8 cellular contexts compared by ENCODE assay signal in genomic region chr22:50252081-50253045, GRCh38. TPM values are rescaled to one million over a fixed set of nuclear protein-coding genes. Genes with fewer than 3 reads are reported as not detected.
DNase-seq lines count a peak whose midpoint lies in the region; ATAC-seq and TF ChIP-seq lines count a peak whose summit lies in the region.

No MANE protein-coding gene starts in this region.

- H2AK5ac ChIP-seq in neuronal stem cell (ENCODE audit: low read depth, low read length) = no peak overlapping the region

- H3K14ac ChIP-seq in neuronal stem cell (ENCODE audit: low read length) = peak overlapping the region; percentile 25

- H3K4me1 Mint-ChIP-seq in activated T-cell treated with anti-CD3 and anti-CD28 coated beads, Interleukin-2, amount 50 U/mL, for 72 hours (ENCODE audit: low read depth) = peaks cover 13% of the 10 kb centered on the region

- peak; percentile 64 to 67 for ATAC-seq in activated T-cell treated with anti-CD3 and anti-CD28 coated beads, Interleukin-2, amount 50 U/mL, for 72 hours (replicated peaks in 1 of 2)
- ATAC-seq in upper lobe of left lung (ENCODE audit: low FRiP score in 2 of 2) = peak; percentile 76 to 81
- no peak for ATAC-seq in HG03175 (IDR thresholded peaks at IDR 0.05; ENCODE audit: unreplicated experiment)

- TF ChIP-seq EP300 in upper lobe of left lung (IDR thresholded peaks at IDR 0.05) = no peak

- H3K9me2 ChIP-seq in OCI-LY7 (ENCODE audit: insufficient read depth, low read length) = no peaks in the 10 kb centered on the region

- intact Hi-C loops in OCI-LY7 (cut with micrococcal nuclease; ENCODE audit: unreplicated experiment) = loop anchor here (5.0 kb wide), 3 partner anchors 90 to 370 kb away; partner anchors contain the start of genes CHKB and PPP6R2

- peaks cover 0 to under 1% of the 10 kb centered on the region in 2 donors for H3K36me3 Mint-ChIP-seq in activated T-cell treated with anti-CD3 and anti-CD28 coated beads, Interleukin-2, amount 50 U/mL, for 72 hours (ENCODE audit: insufficient read depth in 2 of 2)

- CTCF ChIA-PET in OCI-LY7 (lab: Charles Lee; ENCODE audit: unreplicated experiment) = interaction anchor here (0.7 to 1.0 kb wide), 4 partner anchors 28 to 273 kb away, joined by 3 to 6 read pairs (median 4); partner anchors contain the start of gene SCO2

- peaks cover 31% of the 10 kb centered on the region for H3K36me3 ChIP-seq in OCI-LY7 (ENCODE audit: insufficient read depth, low read length)
- peaks cover 32% of the 10 kb centered on the region for H3K36me3 ChIP-seq in fibroblast of lung (ENCODE audit: control insufficient read depth, insufficient read depth, low read length)
- peaks cover 21 to 55% of the 10 kb centered on the region in 2 donors for H3K36me3 ChIP-seq in neuronal stem cell (replicated peaks in 1 of 2; ENCODE audit: control insufficient read depth in 2 of 2, insufficient read depth in 2 of 2, low read length in 2 of 2)
- H3K36me3 ChIP-seq in upper lobe of left lung = peaks cover 0 to 14% (median 11%) of the 10 kb centered on the region in 4 donors

- peak overlapping the region; percentile 29 for H4K8ac ChIP-seq in neuronal stem cell (ENCODE audit: low read depth, low read length)

- H3K4me2 ChIP-seq in OCI-LY7 (ENCODE audit: low read length) (0 out of 2 replicates have a peak overlapping the region, but pooled peaks have one; percentile 94), fibroblast of lung (ENCODE audit: extremely low read depth, insufficient read depth, low read length) (no peak overlapping the region), neuronal stem cell (ENCODE audit: insufficient read depth, low read length, poor library complexity, severe bottlenecking) (peak overlapping the region; percentile 98)

- DNase-seq in SKM-1 treated with dmso at 0.1 percent for 144 hours (lab: John Stamatoyannopoulos, UW; ENCODE audit: unreplicated experiment) = peak; percentile 56
- no peak for DNase-seq in SKM-1 (lab: John Stamatoyannopoulos, UW; ENCODE audit: unreplicated experiment)
- peak; percentile 68 for DNase-seq in OCI-LY7 (ENCODE audit: low spot score)
- peak; percentile 80 to 81 for DNase-seq in activated T-cell treated with anti-CD3 and anti-CD28 coated beads, Interleukin-2, amount 50 U/mL, for 72 hours
- peak; percentile 47 to 64 for DNase-seq in fibroblast of lung (ENCODE audit: low read depth in 2 of 2)
- peak; percentile 62 for DNase-seq in neuronal stem cell (ENCODE audit: low spot score)
- DNase-seq in upper lobe of left lung = peak; percentile 85 to 88

- peak overlapping the region; percentile 92 for H3K18ac ChIP-seq in neuronal stem cell (ENCODE audit: low read length)

- no peak overlapping the region for H2BK120ac ChIP-seq in neuronal stem cell (ENCODE audit: low read depth, low read length)

- no peaks in the 10 kb centered on the region for H3K9me3 Mint-ChIP-seq in activated T-cell treated with anti-CD3 and anti-CD28 coated beads, Interleukin-2, amount 50 U/mL, for 72 hours

- H3K27me3 ChIP-seq in fibroblast of lung (ENCODE audit: control insufficient read depth, insufficient read depth, low read length) = no peaks in the 10 kb centered on the region
- H3K27me3 ChIP-seq in neuronal stem cell (ENCODE audit: control insufficient read depth in 3 of 3, insufficient read depth in 3 of 3, low read depth in 1 of 3, low read length in 3 of 3) = no peaks in the 10 kb centered on the region
- no peaks in the 10 kb centered on the region for H3K27me3 ChIP-seq in upper lobe of left lung

- H3K27ac Mint-ChIP-seq in activated T-cell treated with anti-CD3 and anti-CD28 coated beads, Interleukin-2, amount 50 U/mL, for 72 hours = no peak overlapping the region

- H2BK5ac ChIP-seq in neuronal stem cell (ENCODE audit: low read length) = no peak overlapping the region

- no peak overlapping the region for H3K4me3 ChIP-seq in OCI-LY7 (ENCODE audit: low read depth, low read length, poor library complexity, severe bottlenecking)
- no peak overlapping the region for H3K4me3 ChIP-seq in fibroblast of lung (replicated peaks in 1 of 4; ENCODE audit: control extremely low read depth in 1 of 4, insufficient read depth in 1 of 4, low read depth in 3 of 4, low read length in 4 of 4)
- H3K4me3 ChIP-seq in neuronal stem cell (ENCODE audit: low read length in 2 of 2) = peak overlapping the region in 1 of 2 donors; percentile 35
- H3K4me3 ChIP-seq in upper lobe of left lung = peak overlapping the region in 3 of 4 donors; percentile 60 to 89 (median 82)

- peak overlapping the region; percentile 50 to 85 for H3K4me3 Mint-ChIP-seq in activated T-cell treated with anti-CD3 and anti-CD28 coated beads, Interleukin-2, amount 50 U/mL, for 72 hours

- H3K4me1 ChIP-seq in OCI-LY7 (ENCODE audit: insufficient read depth, low read length, poor library complexity, severe bottlenecking) = peaks cover 37% of the 10 kb centered on the region
- peaks cover 7% of the 10 kb centered on the region for H3K4me1 ChIP-seq in fibroblast of lung (ENCODE audit: control insufficient read depth, extremely low read depth, insufficient read depth, low read length)
- peaks cover 13 to 17% of the 10 kb centered on the region in 2 donors for H3K4me1 ChIP-seq in neuronal stem cell (ENCODE audit: control insufficient read depth in 2 of 2, insufficient read depth in 1 of 2, low read depth in 1 of 2, low read length in 2 of 2)
- H3K4me1 ChIP-seq in upper lobe of left lung = peaks cover 22 to 50% (median 27%) of the 10 kb centered on the region in 4 donors

- peaks cover 26% of the 10 kb centered on the region for H3K79me1 ChIP-seq in neuronal stem cell (ENCODE audit: low read depth, low read length)

- H4K91ac ChIP-seq in neuronal stem cell (ENCODE audit: low read depth, low read length, poor library complexity) = no peak overlapping the region

- no peak for TF ChIP-seq POLR2A in upper lobe of left lung (IDR thresholded peaks at IDR 0.05)

- H2BK12ac ChIP-seq in neuronal stem cell (ENCODE audit: low read length) = peak overlapping the region; percentile 69

- H3K79me2 ChIP-seq in OCI-LY7 (ENCODE audit: insufficient read depth, low read depth, low read length) = no peaks in the 10 kb centered on the region
- peaks cover 11% of the 10 kb centered on the region for H3K79me2 ChIP-seq in fibroblast of lung (ENCODE audit: control insufficient read depth, insufficient read depth, low read length)

- no peaks in the 10 kb centered on the region for H3K9me3 ChIP-seq in OCI-LY7 (ENCODE audit: low read length)
- no peaks in the 10 kb centered on the region for H3K9me3 ChIP-seq in fibroblast of lung (ENCODE audit: control insufficient read depth, insufficient read depth, low read depth, low read length)
- H3K9me3 ChIP-seq in neuronal stem cell (replicated peaks in 1 of 2; ENCODE audit: control insufficient read depth in 2 of 2, insufficient read depth in 1 of 2, low read depth in 1 of 2, low read length in 2 of 2) = no peaks in the 10 kb centered on the region
- H3K9me3 ChIP-seq in upper lobe of left lung = no peaks in the 10 kb centered on the region

- H2AFZ ChIP-seq in OCI-LY7 (ENCODE audit: low read length) (no peak overlapping the region), fibroblast of lung (ENCODE audit: low read length) (no peak overlapping the region), neuronal stem cell (ENCODE audit: low read length) (no peak overlapping the region)

- no peak overlapping the region for H3K23ac ChIP-seq in neuronal stem cell (ENCODE audit: low read depth, low read length, poor library complexity)

- H2BK15ac ChIP-seq in neuronal stem cell (ENCODE audit: low read length) = no peak overlapping the region

- TF ChIP-seq CTCF in OCI-LY7 (conservative IDR thresholded peaks at IDR 0.05; ENCODE audit: low read length) = peak; percentile 79
- peak; percentile 59 to 70 for TF ChIP-seq CTCF in fibroblast of lung (conservative IDR thresholded peaks at IDR 0.05 in 1 of 2, IDR thresholded peaks at IDR 0.05 in 1 of 2; ENCODE audit: low read depth in 1 of 2, low read length in 2 of 2)
- peak; percentile 74 to 82 (median 78) for TF ChIP-seq CTCF in upper lobe of left lung (IDR thresholded peaks at IDR 0.05)

- no TSS peak for BruUV-seq in OCI-LY7 (replicated peaks; lab: Mats Ljungman, UMichigan)

- whole genome bisulfite sequencing in neuronal stem cell (ENCODE audit: extremely low coverage in 2 of 2, insufficient read length in 2 of 2, insufficient replicate concordance in 1 of 2), 2 donors = no CpG with 5 or more reads among the region's 26 CpGs
- 47 to 67% methylated on average over 12 to 26 of the region's 26 CpGs for WGBS in upper lobe of left lung, 2 donors

- H3K9ac ChIP-seq in fibroblast of lung (ENCODE audit: insufficient read depth, low read length) (no peak overlapping the region), neuronal stem cell (ENCODE audit: low read depth, low read length, poor library complexity) (no peak overlapping the region)

- POLR2A ChIA-PET in OCI-LY7 (lab: Charles Lee) = interaction anchor here (1.2 kb wide), 1 partner anchor 65 kb away, joined by 3 read pairs; no protein-coding TSS in a partner anchor

- H4K20me1 ChIP-seq in OCI-LY7 (ENCODE audit: insufficient read depth, low read length) = no peaks in the 10 kb centered on the region
- H4K20me1 ChIP-seq in fibroblast of lung (ENCODE audit: control insufficient read depth, extremely low read depth, insufficient read depth, low read length) = no peaks in the 10 kb centered on the region

- no peaks in the 10 kb centered on the region for H3K27me3 Mint-ChIP-seq in activated T-cell treated with anti-CD3 and anti-CD28 coated beads, Interleukin-2, amount 50 U/mL, for 72 hours (ENCODE audit: low read depth)

- no peak overlapping the region for H3K4ac ChIP-seq in neuronal stem cell (ENCODE audit: low read length)

- H3K27ac ChIP-seq in OCI-LY7 (ENCODE audit: low read depth, low read length, poor library complexity, severe bottlenecking) = peak overlapping the region; percentile 62
- H3K27ac ChIP-seq in fibroblast of lung (ENCODE audit: insufficient read depth, low read length) = no peak overlapping the region
- H3K27ac ChIP-seq in neuronal stem cell (replicated peaks; ENCODE audit: low read length) = no peak overlapping the region
- peak overlapping the region; percentile 58 to 86 (median 82) for H3K27ac ChIP-seq in upper lobe of left lung

RNA-seq across cellular contexts. Expression of gene HDAC10, which starts 1.3 kb away (rescaled TPM):
- 47.4 and 49.4 TPM in 2 replicates for total RNA-seq in OCI-LY7 (2014; rRNA removed; shearing (Covaris generic))
- total RNA-seq in OCI-LY7 (2022) = 74.6 and 74.9 TPM in 2 replicates
- 10 to 100 TPM; 52.1 to 57.4 TPM for total RNA-seq in activated T-cell treated with anti-CD3 and anti-CD28 coated beads, Interleukin-2, amount 50 U/mL, for 72 hours
- 19.3 and 27.6 TPM in 2 replicates for total RNA-seq in fibroblast of lung
- polyA plus RNA-seq in fibroblast of lung = 5.1 and 6.7 TPM in 2 replicates
- 13.4 and 18.2 TPM in 2 replicates for polyA plus RNA-seq in fibroblast of lung (2012)
- 6.7 and 15.9 TPM in 2 replicates for polyA minus RNA-seq in fibroblast of lung (ENCODE audit: low replicate concordance)
- 20.1 TPM for polyA plus RNA-seq in neuronal stem cell (2013, experiment 1 of 2)
- 18.8 TPM for polyA plus RNA-seq in neuronal stem cell (2013, experiment 2 of 2)
- total RNA-seq in upper lobe of left lung = 100 to 1,000 TPM in 1 of 6 donors, 10 to 100 TPM in 5; 33.0 to 202 (median 53.1) TPM

RNA-seq across cellular contexts. Expression of gene TUBGCP6, which starts 7.5 kb away (rescaled TPM):
- total RNA-seq in OCI-LY7 (2014; rRNA removed; shearing (Covaris generic)) = 52.8 and 57.7 TPM in 2 replicates
- 63.2 and 68.8 TPM in 2 replicates for total RNA-seq in OCI-LY7 (2022)
- total RNA-seq in activated T-cell treated with anti-CD3 and anti-CD28 coated beads, Interleukin-2, amount 50 U/mL, for 72 hours = 10 to 100 TPM; 64.9 to 69.7 TPM
- 19.0 and 23.8 TPM in 2 replicates for total RNA-seq in fibroblast of lung
- polyA plus RNA-seq in fibroblast of lung = 6.7 and 7.3 TPM in 2 replicates
- polyA plus RNA-seq in fibroblast of lung (2012) = 10.8 and 11.2 TPM in 2 replicates
- polyA minus RNA-seq in fibroblast of lung (ENCODE audit: low replicate concordance) = 17.3 and 18.7 TPM in 2 replicates
- polyA plus RNA-seq in neuronal stem cell (2013, experiment 1 of 2) = 12.1 TPM
- 12.1 TPM for polyA plus RNA-seq in neuronal stem cell (2013, experiment 2 of 2)
- total RNA-seq in upper lobe of left lung = 100 to 1,000 TPM in 2 of 6 donors, 10 to 100 TPM in 4; 43.2 to 216 (median 52.4) TPM

RNA-seq across cellular contexts. Expression of gene MAPK12, which starts 9.1 kb away (rescaled TPM):
- total RNA-seq in OCI-LY7 (2014; rRNA removed; shearing (Covaris generic)) = 90.8 and 93.6 TPM in 2 replicates
- total RNA-seq in OCI-LY7 (2022) = 84.9 and 90.1 TPM in 2 replicates
- 10 to 100 TPM in 1 of 2 donors, 1 to 10 TPM in 1; 8.5 to 11.5 TPM for total RNA-seq in activated T-cell treated with anti-CD3 and anti-CD28 coated beads, Interleukin-2, amount 50 U/mL, for 72 hours
- total RNA-seq in fibroblast of lung = 24.4 and 30.1 TPM in 2 replicates
- 16.4 and 21.5 TPM in 2 replicates for polyA plus RNA-seq in fibroblast of lung
- 19.8 and 26.9 TPM in 2 replicates for polyA plus RNA-seq in fibroblast of lung (2012)
- polyA minus RNA-seq in fibroblast of lung (ENCODE audit: low replicate concordance) = 39.0 and 43.3 TPM in 2 replicates
- polyA plus RNA-seq in neuronal stem cell (2013, experiment 1 of 2) = 28.8 TPM
- 28.1 TPM for polyA plus RNA-seq in neuronal stem cell (2013, experiment 2 of 2)
- 10 to 100 TPM in 3 of 6 donors, 1 to 10 TPM in 3; 3.1 to 19.2 (median 10.1) TPM for total RNA-seq in upper lobe of left lung

RNA-seq across cellular contexts. Expression of gene MAPK11, which starts 17.8 kb away (rescaled TPM):
- 12.0 and 13.0 TPM in 2 replicates for total RNA-seq in OCI-LY7 (2014; rRNA removed; shearing (Covaris generic))
- total RNA-seq in OCI-LY7 (2022) (18.6 and 19.7 TPM in 2 replicates), fibroblast of lung (5.9 and 7.6 TPM in 2 replicates), upper lobe of left lung (10 to 100 TPM in 1 of 6 donors, 1 to 10 TPM in 5; 3.1 to 27.3 (median 8.6) TPM)
- total RNA-seq in activated T-cell treated with anti-CD3 and anti-CD28 coated beads, Interleukin-2, amount 50 U/mL, for 72 hours = 10 to 100 TPM; 16.6 to 27.1 TPM
- polyA plus RNA-seq in fibroblast of lung = 2.6 and 4.1 TPM in 2 replicates
- 5.4 and 10.7 TPM in 2 replicates for polyA plus RNA-seq in fibroblast of lung (2012)
- 17.1 and 18.7 TPM in 2 replicates for polyA minus RNA-seq in fibroblast of lung (ENCODE audit: low replicate concordance)
- 4.0 TPM for polyA plus RNA-seq in neuronal stem cell (2013, experiment 1 of 2)
- 3.6 TPM for polyA plus RNA-seq in neuronal stem cell (2013, experiment 2 of 2)

RNA-seq across cellular contexts. Expression of gene SELENOO, which starts 51.6 kb away (rescaled TPM):
- total RNA-seq in OCI-LY7 (2014; rRNA removed; shearing (Covaris generic)) = 43.7 and 44.2 TPM in 2 replicates
- 34.0 and 40.2 TPM in 2 replicates for total RNA-seq in OCI-LY7 (2022)
- 10 to 100 TPM; 17.6 to 19.4 TPM for total RNA-seq in activated T-cell treated with anti-CD3 and anti-CD28 coated beads, Interleukin-2, amount 50 U/mL, for 72 hours
- total RNA-seq in fibroblast of lung = 16.9 and 20.1 TPM in 2 replicates
- polyA plus RNA-seq in fibroblast of lung = 8.3 and 10.2 TPM in 2 replicates
- 12.8 and 16.6 TPM in 2 replicates for polyA plus RNA-seq in fibroblast of lung (2012)
- polyA minus RNA-seq in fibroblast of lung (ENCODE audit: low replicate concordance) = 6.7 and 12.0 TPM in 2 replicates
- 11.5 TPM for polyA plus RNA-seq in neuronal stem cell (2013, experiment 1 of 2)
- polyA plus RNA-seq in neuronal stem cell (2013, experiment 2 of 2) = 11.4 TPM
- 100 to 1,000 TPM in 1 of 6 donors, 10 to 100 TPM in 5; 23.1 to 102 (median 28.9) TPM for total RNA-seq in upper lobe of left lung

Comparison
In these comparisons a context has a peak if more than half of its experiments do, and no peak if none do; other contexts are left out.
1. H3K27ac ChIP-seq: peak in OCI-LY7 (single experiment) and upper lobe of left lung (4 of 4); none in fibroblast of lung (single experiment) and neuronal stem cell (single experiment).
2. H3K4me3 ChIP-seq: peak in upper lobe of left lung (3 of 4); none in OCI-LY7 (single experiment) and fibroblast of lung (0 of 4).
3. Peak in every context shown above with its lines, with median percentiles within 50 percentile points of each other: CTCF ChIP-seq.